Comparison of ENCODE assay signal across 19 cellular contexts in genomic region chr20:64108731-64109389, GRCh38. TPM values are rescaled to one million over a fixed set of nuclear protein-coding genes. Genes with fewer than 3 reads are reported as not detected.
A peak's percentile ranks its signal among the peaks of the same experiment; 100 is the strongest.
DNase-seq lines count a peak whose midpoint lies in the region; ATAC-seq, FAIRE-seq and TF ChIP-seq lines count a peak whose summit lies in the region.
"Had no signal": no experiment of that assay in that cellular context is flagged by ENCODE, and none has a peak within 500 bp of the region (broad histone marks: within the 10 kb centered on the region; RNA-seq: fewer than 3 reads in every experiment).

No MANE protein-coding gene starts in this region.

- H3K23ac ChIP-seq in neuronal stem cell (ENCODE audit: low read depth, low read length, poor library complexity), result peak overlapping the region; percentile 43

- peak overlapping the region; percentile 45 for H3K18ac ChIP-seq in neuronal stem cell (ENCODE audit: low read length)

- in situ Hi-C loops in GM12878 (cut with MboI), result no loop called here

- H3K9ac ChIP-seq in GM12878 (ENCODE audit: control insufficient read depth, insufficient read depth, low read length) (no peak overlapping the region), neuronal stem cell (ENCODE audit: low read depth, low read length, poor library complexity) (peak overlapping the region; percentile 44)

- WGBS in GM12878 (ENCODE audit: insufficient coverage, insufficient replicate concordance, low lambda C conversion rate, missing lambda C conversion rate), result 40% methylated on average over 20 of the region's 21 CpGs
- no CpG with 5 or more reads among the region's 21 CpGs for WGBS in neuronal stem cell (ENCODE audit: extremely low coverage in 2 of 2, insufficient read length in 2 of 2, insufficient replicate concordance in 1 of 2), 2 donors

- TF ChIP-seq POLR2A in GM12878 (IDR thresholded peaks at IDR 0.05; ENCODE audit: low read depth, low read length) (no peak), uterus (IDR thresholded peaks at IDR 0.05) (no peak)

- peaks cover 57% of the 10 kb centered on the region for H3K27me3 ChIP-seq in left ventricle myocardium inferior (ENCODE audit: low read depth)
- peaks cover 0 to 3% of the 10 kb centered on the region in 2 experiments; a peak in 2 of 4 replicates for H3K27me3 ChIP-seq in GM12878 (replicated peaks in 1 of 2; ENCODE audit: control insufficient read depth in 2 of 2, insufficient read depth in 2 of 2, low read length in 1 of 2)
- peaks cover 0 to 73% (median 0%) of the 10 kb centered on the region in 3 experiments for H3K27me3 ChIP-seq in neuronal stem cell (ENCODE audit: control insufficient read depth in 3 of 3, insufficient read depth in 3 of 3, low read depth in 1 of 3, low read length in 3 of 3)
- H3K27me3 ChIP-seq in uterus, result no peaks in the 10 kb centered on the region

- no peak overlapping the region for H4K91ac ChIP-seq in neuronal stem cell (ENCODE audit: low read depth, low read length, poor library complexity)

- H4K8ac ChIP-seq in neuronal stem cell (ENCODE audit: low read depth, low read length), result no peak overlapping the region

- DNase-seq in left ventricle myocardium inferior, result peak; percentile 6
- no peak for DNase-seq in left cardiac atrium
- DNase-seq in GM12878 (ENCODE audit: low read depth, low spot score), result no peak
- DNase-seq in neuronal stem cell (ENCODE audit: low spot score), result no peak
- DNase-seq in uterus, result peak; percentile 5 to 7
- no peak for DNase-seq in NCI-H524 (lab: John Stamatoyannopoulos, UW)
- no peak for DNase-seq in NCI-H146 (lab: John Stamatoyannopoulos, UW)
- DNase-seq: activated naive CD8-positive, alpha-beta T cell treated with anti-CD3 and anti-CD28 coated beads for 36 hours; COR-L47; KG1; NCI-H1092 treated with DMSO at 0.1 percent for 48 hours; NCI-H774 had no signal

- intact Hi-C loops in left ventricle myocardium inferior (cut with micrococcal nuclease), result no loop called here
- intact Hi-C loops in left cardiac atrium (cut with DNase I), result no loop called here
- intact Hi-C loops in GM12878 (cut with micrococcal nuclease; ENCODE audit: unreplicated experiment), result no loop called here
- intact Hi-C loops in uterus (cut with DNase I; ENCODE audit: low total_unique reads), result no loop called here

- CTCF ChIA-PET in GM12878 (lab: Yijun Ruan, JAX), result interaction anchor here (2.6 to 4.6 kb wide), 2 partner anchors 12 to 25 kb away, joined by 10 to 23 read pairs; partner anchors contain the start of gene LKAAEAR1

- ATAC-seq in left cardiac atrium (no peak), GM12878 (no peak), GM21360 (IDR thresholded peaks at IDR 0.05; ENCODE audit: unreplicated experiment) (no peak)

- TF ChIP-seq RAD21 in GM12878 (IDR thresholded peaks at IDR 0.05; ENCODE audit: insufficient read depth, low read depth, low read length), result no peak

- no peak for FAIRE-seq in GM12878 (lab: Jason Lieb, UNC)

- no peak overlapping the region for H2BK12ac ChIP-seq in neuronal stem cell (ENCODE audit: low read length)

- POLR2A ChIA-PET in GM12878 (lab: Charles Lee), result interaction anchor here (1.0 to 1.7 kb wide), 2 partner anchors 11 to 29 kb away, joined by 5 read pairs; partner anchors contain the start of genes OPRL1 and RGS19

- H3K4me2 ChIP-seq in GM12878 (ENCODE audit: control insufficient read depth, insufficient read depth) (no peak overlapping the region), neuronal stem cell (ENCODE audit: insufficient read depth, low read length, poor library complexity, severe bottlenecking) (no peak overlapping the region)

- no peak overlapping the region for H2AK5ac ChIP-seq in neuronal stem cell (ENCODE audit: low read depth, low read length)

- H3K4me1 ChIP-seq in left ventricle myocardium inferior (no peaks in the 10 kb centered on the region), GM12878 (ENCODE audit: control insufficient read depth, insufficient read depth, low read length) (no peaks in the 10 kb centered on the region; the same call in 1 of the 2 replicates), neuronal stem cell (ENCODE audit: control insufficient read depth in 2 of 2, insufficient read depth in 1 of 2, low read depth in 1 of 2, low read length in 2 of 2) (peaks cover 0 to 2% of the 10 kb centered on the region in 2 donors), uterus (no peaks in the 10 kb centered on the region)

- no peak overlapping the region for H2BK15ac ChIP-seq in neuronal stem cell (ENCODE audit: low read length)

- H2AFZ ChIP-seq in GM12878 (ENCODE audit: control insufficient read depth, low read depth, low read length) (no peak overlapping the region), neuronal stem cell (ENCODE audit: low read length) (no peak overlapping the region)

- no TSS peak for BruUV-seq in GM12878 (replicated peaks; lab: Mats Ljungman, UMichigan)

- H3K79me2 ChIP-seq in GM12878 (ENCODE audit: control insufficient read depth, insufficient read depth, low read length), result no peaks in the 10 kb centered on the region

- H3K79me1 ChIP-seq in neuronal stem cell (ENCODE audit: low read depth, low read length), result peaks cover 2% of the 10 kb centered on the region

- no peaks in the 10 kb centered on the region for H3K36me3 ChIP-seq in left ventricle myocardium inferior
- H3K36me3 ChIP-seq in GM12878 (ENCODE audit: control insufficient read depth in 2 of 2, insufficient read depth in 2 of 2, low read length in 1 of 2), result no peaks in the 10 kb centered on the region
- H3K36me3 ChIP-seq in neuronal stem cell (replicated peaks in 1 of 2; ENCODE audit: control insufficient read depth in 2 of 2, insufficient read depth in 2 of 2, low read length in 2 of 2), result no peaks in the 10 kb centered on the region
- H3K36me3 ChIP-seq in uterus, result no peaks in the 10 kb centered on the region

- TF ChIP-seq CTCF in left ventricle myocardium inferior (IDR thresholded peaks at IDR 0.05; ENCODE audit: borderline replicate concordance) (no peak), GM12878 (IDR thresholded peaks at IDR 0.05 in 2 of 3, conservative IDR thresholded peaks at IDR 0.05 in 1 of 3; ENCODE audit: control insufficient read depth in 2 of 3, extremely low read depth in 1 of 3, insufficient read depth in 1 of 3, low read depth in 3 of 3, low read length in 3 of 3) (no peak), uterus (IDR thresholded peaks at IDR 0.05) (no peak)

- no peak overlapping the region for H3K27ac ChIP-seq in left ventricle myocardium inferior (replicated peaks)
- H3K27ac ChIP-seq in GM12878 (ENCODE audit: control insufficient read depth, insufficient read depth), result no peak overlapping the region
- no peak overlapping the region for H3K27ac ChIP-seq in neuronal stem cell (replicated peaks; ENCODE audit: low read length)
- H3K27ac ChIP-seq in uterus, result no peak overlapping the region
- H3K27ac ChIP-seq: VCaP had no signal

- no peak overlapping the region for H2BK120ac ChIP-seq in neuronal stem cell (ENCODE audit: low read depth, low read length)

- no peaks in the 10 kb centered on the region for H3K9me3 ChIP-seq in left ventricle myocardium inferior (replicated peaks)
- H3K9me3 ChIP-seq in GM12878 (replicated peaks; ENCODE audit: control insufficient read depth, insufficient read depth, low read length), result no peaks in the 10 kb centered on the region
- H3K9me3 ChIP-seq in neuronal stem cell (replicated peaks in 1 of 2; ENCODE audit: control insufficient read depth in 2 of 2, insufficient read depth in 1 of 2, low read depth in 1 of 2, low read length in 2 of 2), result no peaks in the 10 kb centered on the region
- no peaks in the 10 kb centered on the region for H3K9me3 ChIP-seq in uterus

- H3K14ac ChIP-seq in neuronal stem cell (ENCODE audit: low read length), result no peak overlapping the region

- TF ChIP-seq EP300 in GM12878 (IDR thresholded peaks at IDR 0.05; ENCODE audit: borderline replicate concordance in 1 of 2, control insufficient read depth in 1 of 2, low read depth in 2 of 2, low read length in 2 of 2), result no peak

- SMC1A ChIA-PET in GM12878 (lab: Charles Lee; ENCODE audit: uncharacterized antibody, unreplicated experiment), result interaction anchor here (1.7 kb wide), 1 partner anchor 31 kb away, joined by 3 read pairs; no protein-coding TSS in a partner anchor

- no peak overlapping the region for H3K4ac ChIP-seq in neuronal stem cell (ENCODE audit: low read length)

- no peaks in the 10 kb centered on the region for H4K20me1 ChIP-seq in GM12878 (ENCODE audit: control insufficient read depth, insufficient read depth)

- RAD21 ChIA-PET in GM12878 (lab: Charles Lee; ENCODE audit: unreplicated experiment), result interaction anchor here (0.9 to 4.9 kb wide), 4 partner anchors 9 to 69 kb away, joined by 3 to 16 read pairs (median 6); partner anchors contain the start of gene LKAAEAR1

- H3K4me3 ChIP-seq in left ventricle myocardium inferior (no peak overlapping the region), GM12878 (no peak overlapping the region), neuronal stem cell (ENCODE audit: low read length in 2 of 2) (no peak overlapping the region), uterus (no peak overlapping the region)

- no peak overlapping the region for H2BK5ac ChIP-seq in neuronal stem cell (ENCODE audit: low read length)

RNA-seq across cellular contexts. Expression of gene NPBWR2, which starts 1.5 kb away (rescaled TPM):
- not detected for total RNA-seq in left ventricle myocardium inferior
- not detected for total RNA-seq in left cardiac atrium
- total RNA-seq in GM12878 (2013; cell fraction: nucleolus; rRNA removed), result not detected in 2 replicates
- total RNA-seq in GM12878 (2014; rRNA removed), result not detected in 2 replicates
- not detected in 2 replicates for total RNA-seq in GM12878 (2014; rRNA removed; fragmentation: Illumina TruSeq; extraction: Trizol)
- total RNA-seq in GM12878 (2021), result not detected in 2 replicates
- polyA plus RNA-seq in GM12878 (2011; ENCODE audit: low read depth), result not detected
- polyA plus RNA-seq in GM12878 (2011; rRNA removed), result not detected in 2 replicates
- polyA plus RNA-seq in GM12878 (2011; cell fraction: cytosol; rRNA removed), result not detected in 2 replicates
- 0.07 TPM in 1 of 2 replicates, not detected in the other for polyA plus RNA-seq in GM12878 (2011; cell fraction: nucleus; rRNA removed)
- not detected in 2 replicates for polyA plus RNA-seq in GM12878 (2012)
- polyA plus RNA-seq in GM12878 (2014; fragmentation: Illumina TruSeq; extraction: Trizol), result not detected in 2 replicates
- not detected for polyA plus RNA-seq in GM12878 (2014; fragmentation: Nextera tagmentation; extraction: Ambion mirVana)
- polyA plus RNA-seq in GM12878 (2014; rRNA removed), result not detected in 2 replicates
- not detected for polyA plus RNA-seq in GM12878 (2016; fragmentation: Nextera tagmentation; extraction: Ambion mirVana)
- polyA minus RNA-seq in GM12878 (2011; rRNA and poly(A)+ RNA removed), result not detected in 2 replicates
- not detected in 2 replicates for polyA minus RNA-seq in GM12878 (2011; cell fraction: cytosol; rRNA and poly(A)+ RNA removed)
- 0.24 TPM in 1 of 2 replicates, not detected in the other for polyA minus RNA-seq in GM12878 (2011; cell fraction: nucleus; rRNA and poly(A)+ RNA removed)
- polyA plus RNA-seq in neuronal stem cell (2013, experiment 1 of 2), result not detected
- not detected for polyA plus RNA-seq in neuronal stem cell (2013, experiment 2 of 2)
- not detected for total RNA-seq in uterus
- total RNA-seq: activated naive CD8-positive, alpha-beta T cell treated with anti-CD3 and anti-CD28 coated beads for 36 hours; bronchial epithelial cell; fibroblast of lung; kidney epithelial cell; progenitor cell of endocrine pancreas; RPMI7951 had no signal
- polyA plus RNA-seq: fibroblast of lung had no signal

RNA-seq across cellular contexts. Expression of gene LKAAEAR1, which starts 24.7 kb away (rescaled TPM):
- total RNA-seq in left ventricle myocardium inferior, result not detected
- under 1 TPM in 1 of 2 donors, not detected in 1; 0.41 TPM for total RNA-seq in left cardiac atrium
- total RNA-seq in GM12878 (2013; cell fraction: nucleolus; rRNA removed), result not detected in 2 replicates
- not detected in 2 replicates for total RNA-seq in GM12878 (2014; rRNA removed)
- not detected in 2 replicates for total RNA-seq in GM12878 (2014; rRNA removed; fragmentation: Illumina TruSeq; extraction: Trizol)
- total RNA-seq in GM12878 (2021), result not detected in 2 replicates
- polyA plus RNA-seq in GM12878 (2011; ENCODE audit: low read depth), result not detected
- polyA plus RNA-seq in GM12878 (2011; rRNA removed), result not detected in 2 replicates
- not detected in 2 replicates for polyA plus RNA-seq in GM12878 (2011; cell fraction: cytosol; rRNA removed)
- not detected in 2 replicates for polyA plus RNA-seq in GM12878 (2011; cell fraction: nucleus; rRNA removed)
- not detected in 2 replicates for polyA plus RNA-seq in GM12878 (2012)
- polyA plus RNA-seq in GM12878 (2014; fragmentation: Illumina TruSeq; extraction: Trizol), result not detected in 2 replicates
- polyA plus RNA-seq in GM12878 (2014; fragmentation: Nextera tagmentation; extraction: Ambion mirVana), result not detected
- polyA plus RNA-seq in GM12878 (2014; rRNA removed), result not detected in 2 replicates
- not detected for polyA plus RNA-seq in GM12878 (2016; fragmentation: Nextera tagmentation; extraction: Ambion mirVana)
- not detected in 2 replicates for polyA minus RNA-seq in GM12878 (2011; rRNA and poly(A)+ RNA removed)
- polyA minus RNA-seq in GM12878 (2011; cell fraction: cytosol; rRNA and poly(A)+ RNA removed), result not detected in 2 replicates
- polyA minus RNA-seq in GM12878 (2011; cell fraction: nucleus; rRNA and poly(A)+ RNA removed), result not detected in 2 replicates
- polyA plus RNA-seq in neuronal stem cell (2013, experiment 1 of 2), result 0.10 TPM
- 0.08 TPM for polyA plus RNA-seq in neuronal stem cell (2013, experiment 2 of 2)
- not detected for total RNA-seq in uterus
- total RNA-seq: bronchial epithelial cell, fibroblast of lung, kidney epithelial cell, progenitor cell of endocrine pancreas had no signal
- polyA plus RNA-seq: fibroblast of lung had no signal

RNA-seq across cellular contexts. Expression of gene OPRL1, which starts 29.0 kb away (rescaled TPM):
- total RNA-seq in left ventricle myocardium inferior (0.52 TPM), left cardiac atrium (under 1 TPM; 0.71 to 0.97 TPM), GM12878 (2014; rRNA removed) (0.34 and 0.38 TPM in 2 replicates), GM12878 (2014; rRNA removed; fragmentation: Illumina TruSeq; extraction: Trizol) (0.09 and 0.14 TPM in 2 replicates), GM12878 (2021) (0.41 and 0.51 TPM in 2 replicates), uterus (1 to 10 TPM in 1 of 4 donors, under 1 TPM in 2, not detected in 1; 0.51 to 1.9 (median 0.64) TPM)
- total RNA-seq in GM12878 (2013; cell fraction: nucleolus; rRNA removed), result 0.69 and 0.71 TPM in 2 replicates
- polyA plus RNA-seq in GM12878 (2011; ENCODE audit: low read depth), result 0.29 TPM
- polyA plus RNA-seq in GM12878 (2011; rRNA removed) (0.14 and 0.38 TPM in 2 replicates), GM12878 (2014; fragmentation: Illumina TruSeq; extraction: Trizol) (0.15 TPM in 1 of 2 replicates, not detected in the other), GM12878 (2014; fragmentation: Nextera tagmentation; extraction: Ambion mirVana) (under 1 TPM in 1 of 2 experiments, not detected in 1; 0.04 TPM), GM12878 (2014; rRNA removed) (0.27 and 0.36 TPM in 2 replicates), GM12878 (2016; fragmentation: Nextera tagmentation; extraction: Ambion mirVana) (under 1 TPM; 0.12 to 0.24 TPM)
- polyA plus RNA-seq in GM12878 (2011; cell fraction: cytosol; rRNA removed), result 0.42 and 0.48 TPM in 2 replicates
- 0.97 and 1.1 TPM in 2 replicates for polyA plus RNA-seq in GM12878 (2011; cell fraction: nucleus; rRNA removed)
- polyA plus RNA-seq in GM12878 (2012), result 0.58 and 0.86 TPM in 2 replicates
- 0.37 and 0.88 TPM in 2 replicates for polyA minus RNA-seq in GM12878 (2011; rRNA and poly(A)+ RNA removed)
- 0.31 TPM in 1 of 2 replicates, not detected in the other for polyA minus RNA-seq in GM12878 (2011; cell fraction: cytosol; rRNA and poly(A)+ RNA removed)
- polyA minus RNA-seq in GM12878 (2011; cell fraction: nucleus; rRNA and poly(A)+ RNA removed), result 0.19 and 0.24 TPM in 2 replicates
- 2.6 TPM for polyA plus RNA-seq in neuronal stem cell (2013, experiment 1 of 2)
- polyA plus RNA-seq in neuronal stem cell (2013, experiment 2 of 2), result 2.5 TPM

RNA-seq across cellular contexts. Expression of gene RGS19, which starts 29.5 kb away (rescaled TPM):
- total RNA-seq in left ventricle myocardium inferior, result 6.1 TPM
- 1 to 10 TPM; 9.7 to 10.0 TPM for total RNA-seq in left cardiac atrium
- 36.2 and 39.2 TPM in 2 replicates for total RNA-seq in GM12878 (2013; cell fraction: nucleolus; rRNA removed)
- total RNA-seq in GM12878 (2014; rRNA removed), result 56.0 and 62.4 TPM in 2 replicates
- total RNA-seq in GM12878 (2014; rRNA removed; fragmentation: Illumina TruSeq; extraction: Trizol), result 15.2 and 15.3 TPM in 2 replicates
- total RNA-seq in GM12878 (2021), result 47.1 and 51.0 TPM in 2 replicates
- 7.5 TPM for polyA plus RNA-seq in GM12878 (2011; ENCODE audit: low read depth)
- polyA plus RNA-seq in GM12878 (2011; rRNA removed), result 22.6 and 34.7 TPM in 2 replicates
- 51.6 and 94.5 TPM in 2 replicates for polyA plus RNA-seq in GM12878 (2011; cell fraction: cytosol; rRNA removed)
- 56.1 and 57.8 TPM in 2 replicates for polyA plus RNA-seq in GM12878 (2011; cell fraction: nucleus; rRNA removed)
- polyA plus RNA-seq in GM12878 (2012), result 39.7 and 39.8 TPM in 2 replicates
- polyA plus RNA-seq in GM12878 (2014; fragmentation: Illumina TruSeq; extraction: Trizol), result 4.7 and 9.6 TPM in 2 replicates
- polyA plus RNA-seq in GM12878 (2014; fragmentation: Nextera tagmentation; extraction: Ambion mirVana), result 1 to 10 TPM in 1 of 2 experiments, under 1 TPM in 1; 0.82 to 3.3 TPM
- 61.4 and 64.3 TPM in 2 replicates for polyA plus RNA-seq in GM12878 (2014; rRNA removed)
- 10 to 100 TPM; 45.0 to 53.5 TPM for polyA plus RNA-seq in GM12878 (2016; fragmentation: Nextera tagmentation; extraction: Ambion mirVana)
- 21.4 and 38.2 TPM in 2 replicates for polyA minus RNA-seq in GM12878 (2011; rRNA and poly(A)+ RNA removed)
- polyA minus RNA-seq in GM12878 (2011; cell fraction: cytosol; rRNA and poly(A)+ RNA removed), result 21.9 and 23.7 TPM in 2 replicates
- polyA minus RNA-seq in GM12878 (2011; cell fraction: nucleus; rRNA and poly(A)+ RNA removed), result 14.7 and 21.8 TPM in 2 replicates
- polyA plus RNA-seq in neuronal stem cell (2013, experiment 1 of 2), result 7.9 TPM
- polyA plus RNA-seq in neuronal stem cell (2013, experiment 2 of 2), result 8.0 TPM
- 10 to 100 TPM in 1 of 4 donors, 1 to 10 TPM in 3; 4.6 to 38.8 (median 6.7) TPM for total RNA-seq in uterus

RNA-seq across cellular contexts. Expression of gene TCEA2, which starts 45.9 kb away (rescaled TPM):
- 38.9 TPM for total RNA-seq in left ventricle myocardium inferior
- total RNA-seq in left cardiac atrium, result 10 to 100 TPM; 44.7 to 46.4 TPM
- total RNA-seq in GM12878 (2013; cell fraction: nucleolus; rRNA removed), result 10.1 and 12.7 TPM in 2 replicates
- total RNA-seq in GM12878 (2014; rRNA removed), result 13.4 and 17.2 TPM in 2 replicates
- 8.8 and 9.3 TPM in 2 replicates for total RNA-seq in GM12878 (2014; rRNA removed; fragmentation: Illumina TruSeq; extraction: Trizol)
- total RNA-seq in GM12878 (2021), result 38.0 and 42.5 TPM in 2 replicates
- polyA plus RNA-seq in GM12878 (2011; ENCODE audit: low read depth), result 23.0 TPM
- 11.4 and 13.2 TPM in 2 replicates for polyA plus RNA-seq in GM12878 (2011; rRNA removed)
- polyA plus RNA-seq in GM12878 (2011; cell fraction: cytosol; rRNA removed), result 25.9 and 26.5 TPM in 2 replicates
- polyA plus RNA-seq in GM12878 (2011; cell fraction: nucleus; rRNA removed), result 84.3 and 88.7 TPM in 2 replicates
- 27.4 and 30.3 TPM in 2 replicates for polyA plus RNA-seq in GM12878 (2012)
- 2.8 and 10.8 TPM in 2 replicates for polyA plus RNA-seq in GM12878 (2014; fragmentation: Illumina TruSeq; extraction: Trizol)
- 10 to 100 TPM in 1 of 2 experiments, 1 to 10 TPM in 1; 3.4 to 12.3 TPM for polyA plus RNA-seq in GM12878 (2014; fragmentation: Nextera tagmentation; extraction: Ambion mirVana)
- 17.8 and 26.0 TPM in 2 replicates for polyA plus RNA-seq in GM12878 (2014; rRNA removed)
- polyA plus RNA-seq in GM12878 (2016; fragmentation: Nextera tagmentation; extraction: Ambion mirVana), result 10 to 100 TPM; 21.2 to 22.0 TPM
- polyA minus RNA-seq in GM12878 (2011; rRNA and poly(A)+ RNA removed), result 7.1 and 14.5 TPM in 2 replicates
- polyA minus RNA-seq in GM12878 (2011; cell fraction: cytosol; rRNA and poly(A)+ RNA removed), result 6.0 and 6.2 TPM in 2 replicates
- polyA minus RNA-seq in GM12878 (2011; cell fraction: nucleus; rRNA and poly(A)+ RNA removed), result 15.2 and 18.4 TPM in 2 replicates
- 111 TPM for polyA plus RNA-seq in neuronal stem cell (2013, experiment 1 of 2)
- polyA plus RNA-seq in neuronal stem cell (2013, experiment 2 of 2), result 113 TPM
- 10 to 100 TPM; 21.5 to 75.4 (median 27.2) TPM for total RNA-seq in uterus

Comparison
In these comparisons a context has a peak if more than half of its experiments do, and no peak if none do; other contexts are left out.
1. DNase-seq: peak in left ventricle myocardium inferior (single experiment) and uterus (2 of 2); none in left cardiac atrium (single experiment), GM12878 (single experiment), neuronal stem cell (single experiment), NCI-H524 (0 of 2) and NCI-H146 (single experiment).